In the genomic region with DNA sequence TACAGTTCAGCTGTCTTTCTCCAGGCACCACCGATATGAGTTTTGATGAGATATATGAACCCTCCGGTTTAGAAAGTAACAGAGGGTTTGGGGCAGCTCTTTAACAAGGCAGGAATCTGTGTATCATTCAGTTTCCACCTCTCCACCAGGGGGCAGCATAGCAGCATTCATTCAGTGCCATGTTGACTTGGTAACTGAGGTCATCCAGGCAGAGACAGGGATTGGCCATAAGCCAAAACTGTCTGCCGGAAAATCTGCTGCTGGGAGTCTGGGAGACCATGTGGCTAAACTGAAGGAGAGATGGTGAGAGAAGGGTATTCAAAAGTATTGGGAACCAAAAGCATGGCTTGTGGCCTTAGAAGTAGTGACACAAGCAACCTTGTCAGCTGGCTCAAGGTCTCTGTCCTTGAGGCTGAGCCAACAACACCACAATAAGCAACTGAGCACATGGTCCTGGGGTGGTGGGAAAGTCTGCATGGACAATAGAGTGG, we compare ENCODE assay signal across 9 cellular contexts.
DNase-seq lines count a peak whose midpoint lies in the region; ATAC-seq and TF ChIP-seq lines count a peak whose summit lies in the region.
"Had no signal": no experiment of that assay in that cellular context is flagged by ENCODE, and none has a peak within 500 bp of the region (broad histone marks: within the 10 kb centered on the region; RNA-seq: fewer than 3 reads in every experiment).

No MANE protein-coding gene starts in this region.

- no peaks in the 10 kb centered on the region; the same call in 1 of the 2 replicates for H3K9me3 ChIP-seq in SJSA1 (replicated peaks)
- no peaks in the 10 kb centered on the region for H3K9me3 ChIP-seq in colonic mucosa
- H3K9me3 ChIP-seq in right lobe of liver = no peaks in the 10 kb centered on the region
- no peaks in the 10 kb centered on the region for H3K9me3 ChIP-seq in testis

- no peak overlapping the region for H3K4me3 ChIP-seq in SJSA1
- H3K4me3 ChIP-seq in colonic mucosa = no peak overlapping the region
- no peak overlapping the region for H3K4me3 ChIP-seq in right lobe of liver
- H3K4me3 ChIP-seq in testis = no peak overlapping the region

- H3K4me1 ChIP-seq in SJSA1 (replicated peaks) (no peaks in the 10 kb centered on the region), colonic mucosa (no peaks in the 10 kb centered on the region), right lobe of liver (peaks cover 0 to 34% (median 12%) of the 10 kb centered on the region in 4 donors), testis (no peaks in the 10 kb centered on the region)

- TF ChIP-seq POLR2A in right lobe of liver (IDR thresholded peaks at IDR 0.05) = no peak
- TF ChIP-seq POLR2A in testis (IDR thresholded peaks at IDR 0.05) = no peak

- TF ChIP-seq CTCF in colonic mucosa (IDR thresholded peaks at IDR 0.05) (peak; percentile 66), right lobe of liver (IDR thresholded peaks at IDR 0.05) (peak; percentile 79 to 94 (median 82)), testis (IDR thresholded peaks at IDR 0.05) (peak; percentile 49 to 78 (median 52))

- WGBS in right lobe of liver (ENCODE audit: insufficient coverage, low coverage, low lambda C conversion rate, missing lambda C conversion rate) = 10% methylated on average over 3 of the region's 3 CpGs
- 36 to 42% methylated on average over 2 to 3 of the region's 3 CpGs for WGBS in testis, 2 donors

- in situ Hi-C loops in G401 (cut with HindIII; ENCODE audit: low sequenced_read_pairs) = no loop called here

- no peak overlapping the region for H3K9ac ChIP-seq in colonic mucosa (ENCODE audit: low read depth in 2 of 2, low read length in 2 of 2)

- ATAC-seq in right lobe of liver = peak; percentile 72 to 81 (median 76)
- ATAC-seq: stimulated activated effector memory CD8-positive, alpha-beta T cell treated with anti-CD3 and anti-CD28 coated beads, Interleukin-12 subunit alpha, Interleukin-12 subunit beta, amount 100 ng/mL, for 72 hours had no signal

- intact Hi-C loops in colonic mucosa (cut with DNase I) = loop anchor here (5.0 kb wide), 1 partner anchor 334 kb away; no protein-coding TSS in a partner anchor
- intact Hi-C loops in right lobe of liver (cut with DNase I) = loop anchor here in 1 of 2 donors (10.0 kb wide), 1 partner anchor 337 kb away; no protein-coding TSS in a partner anchor
- intact Hi-C loops in testis (cut with DNase I; ENCODE audit: low total_unique reads) = no loop called here

- H3K27me3 ChIP-seq in SJSA1 (replicated peaks) (no peaks in the 10 kb centered on the region), colonic mucosa (no peaks in the 10 kb centered on the region), right lobe of liver (no peaks in the 10 kb centered on the region), testis (no peaks in the 10 kb centered on the region)

- DNase-seq in G401 (ENCODE audit: low spot score) (peak; percentile 44), H4 (ENCODE audit: low spot score) (peak; percentile 61), MV-4-11 (lab: John Stamatoyannopoulos, UW) (peak; percentile 33), SJSA1 (ENCODE audit: low read depth in 1 of 2, low spot score in 2 of 2) (peak; percentile 26 to 61), colonic mucosa (peak; percentile 90), right lobe of liver (peak; percentile 76 to 91 (median 80)), testis (peak; percentile 88)
- DNase-seq in stimulated activated naive CD4-positive, alpha-beta T cell treated with Interleukin-2 at 50 U/mL for 16 hours (lab: John Stamatoyannopoulos, UW) = no peak

- H3K27ac ChIP-seq in SJSA1 (no peak overlapping the region), colonic mucosa (no peak overlapping the region), right lobe of liver (no peak overlapping the region), testis (no peak overlapping the region)

- H3K36me3 ChIP-seq in SJSA1 (no peaks in the 10 kb centered on the region), colonic mucosa (no peaks in the 10 kb centered on the region), right lobe of liver (no peaks in the 10 kb centered on the region), testis (ENCODE audit: low read depth, missing control alignments) (no peaks in the 10 kb centered on the region)
